9 cellular contexts compared by ENCODE assay signal in genomic region chr5:151079838-151080619, GRCh38. TPM values are rescaled to one million over a fixed set of nuclear protein-coding genes. Genes with fewer than 3 reads are reported as not detected.
A peak's percentile ranks its signal among the peaks of the same experiment; 100 is the strongest.
DNase-seq lines count a peak whose midpoint lies in the region; ATAC-seq, FAIRE-seq and TF ChIP-seq lines count a peak whose summit lies in the region.
"Had no signal": no experiment of that assay in that cellular context is flagged by ENCODE, and none has a peak within 500 bp of the region (broad histone marks: within the 10 kb centered on the region; RNA-seq: fewer than 3 reads in every experiment).

No MANE protein-coding gene starts in this region.

- H2AFZ ChIP-seq in HepG2 (ENCODE audit: low read length) = no peak overlapping the region

- H3K36me3 ChIP-seq in MG63 (peaks cover 18% of the 10 kb centered on the region), HepG2 (replicated peaks in 1 of 2; ENCODE audit: control insufficient read depth in 1 of 2, insufficient read depth in 2 of 2, low read length in 2 of 2) (peaks cover 1 to 12% of the 10 kb centered on the region in 2 experiments; a peak in 3 of 5 replicates)

- H3K4me2 ChIP-seq in HepG2 (ENCODE audit: low read depth, low read length) = peak overlapping the region; percentile 96

- peak; percentile 26 for FAIRE-seq in HepG2 (lab: Jason Lieb, UNC)
- FAIRE-seq: endometrium had no signal

- H3K9ac ChIP-seq in HepG2 (ENCODE audit: insufficient read depth, low read depth, low read length) = peak overlapping the region; percentile 96

- POLR2A ChIA-PET in HepG2 (lab: Yijun Ruan, JAX) = interaction anchor here (1.0 to 3.2 kb wide), 5 partner anchors 10 to 691 kb away, joined by 3 to 10 read pairs (median 3); partner anchors contain the start of gene GM2A

- 7% methylated on average over 20 of the region's 22 CpGs for WGBS in HepG2 (ENCODE audit: low lambda C conversion rate)

- H3K9me3 ChIP-seq in MG63 (no peaks in the 10 kb centered on the region), HepG2 (ENCODE audit: low read length) (no peaks in the 10 kb centered on the region)

- CTCF ChIA-PET in HepG2 (lab: Yijun Ruan, JAX; ENCODE audit: low intra/inter-chr PET ratio, low total read pairs) = no interaction called here

- no peak for TF ChIP-seq POLR2A in HepG2 (IDR thresholded peaks at IDR 0.05; ENCODE audit: insufficient read depth in 1 of 2, low read depth in 2 of 2, low read length in 2 of 2)

- no peaks in the 10 kb centered on the region for H3K27me3 ChIP-seq in MG63
- no peaks in the 10 kb centered on the region; a peak in 1 of 5 replicates for H3K27me3 ChIP-seq in HepG2 (ENCODE audit: control insufficient read depth in 1 of 2, insufficient read depth in 2 of 2, low read length in 2 of 2)

- no peak for TF ChIP-seq EP300 in HepG2 (IDR thresholded peaks at IDR 0.05; ENCODE audit: low read depth in 2 of 2, low read length in 2 of 2)
- no peak for TF ChIP-seq EP300 in HepG2 (CRISPR knock-in tag; IDR thresholded peaks at IDR 0.05; ENCODE audit: borderline replicate concordance)

- H3K79me2 ChIP-seq in HepG2 (ENCODE audit: insufficient read depth, low read length) = peaks cover 60% of the 10 kb centered on the region

- ATAC-seq in HepG2 (no peak), GM21825 (IDR thresholded peaks at IDR 0.05; ENCODE audit: unreplicated experiment) (no peak)

- peaks cover 76% of the 10 kb centered on the region for H3K4me1 ChIP-seq in HepG2 (ENCODE audit: insufficient read depth, low read length)

- TF ChIP-seq CTCF in HepG2 (CRISPR knock-in tag; IDR thresholded peaks at IDR 0.05) = no peak

- intact Hi-C loops in HepG2 (cut with micrococcal nuclease; ENCODE audit: unreplicated experiment) = loop anchor here (1.0 kb wide), 1 partner anchor 35 kb away; no protein-coding TSS in a partner anchor

- no peak for TF ChIP-seq RAD21 in HepG2 (CRISPR knock-in tag; IDR thresholded peaks at IDR 0.05)

- H3K27ac ChIP-seq in HepG2 (ENCODE audit: extremely low read length, insufficient read depth, low read length) = peak overlapping the region; percentile 94

- TSS peak; percentile 56 for BruUV-seq in HepG2 (replicated peaks; lab: Mats Ljungman, UMichigan)

- H3K4me3 ChIP-seq in MG63 = peak overlapping the region; percentile 84
- H3K4me3 ChIP-seq in HepG2 (replicated peaks in 1 of 3; ENCODE audit: insufficient read depth in 1 of 3, low read depth in 2 of 3, low read length in 3 of 3) = peak overlapping the region; percentile 89 to 96 (median 92)

- peaks cover 20% of the 10 kb centered on the region for H4K20me1 ChIP-seq in HepG2 (ENCODE audit: insufficient read depth, low read length)

- in situ Hi-C loops in HepG2 (cut with HindIII; ENCODE audit: extremely low pct_ligation_motif_present, low pct_unique_long_range_greater_than_20kb) = no loop called here

- DNase-seq in DMS53 (lab: John Stamatoyannopoulos, UW) = peak; percentile 44
- no peak for DNase-seq in DMS53 treated with DMSO at 0.1 percent for 48 hours (lab: John Stamatoyannopoulos, UW; ENCODE audit: unreplicated experiment)
- DNase-seq in MG63 = peak; percentile 53
- peak; percentile 62 for DNase-seq in astrocyte of the hippocampus (ENCODE audit: low read depth, low spot score)
- no peak for DNase-seq in HepG2 (ENCODE audit: low spot score)
- peak; percentile 53 for DNase-seq in superior temporal gyrus (ENCODE audit: extremely low spot score)
- no peak for DNase-seq in NCI-H524 treated with DMSO at 0.1 percent for 48 hours (lab: John Stamatoyannopoulos, UW)

TF ChIP-seq in HepG2, 621 proteins besides CTCF, POLR2A, EP300 and RAD21 (continues in another document):
- 0 out of 2 replicates have a peak, but pooled peaks have one; percentile 8 for TF ChIP-seq KDM5A (IDR thresholded peaks at IDR 0.05; ENCODE audit: borderline replicate concordance, low read length)
- no peak for TF ChIP-seq HNRNPLL (IDR thresholded peaks at IDR 0.05; ENCODE audit: low read depth, low read length, poor library complexity, severe bottlenecking)
- peak in 1 of 2 experiments; percentile 64; a peak in 2 of 4 replicates for TF ChIP-seq REST (IDR thresholded peaks at IDR 0.05; ENCODE audit: borderline replicate concordance in 1 of 2, low read depth in 1 of 2, low read length in 2 of 2)
- TF ChIP-seq ZSCAN12 (CRISPR knock-in tag; IDR thresholded peaks at IDR 0.05) = no peak
- no peak for TF ChIP-seq DNMT3B (CRISPR knock-in tag; conservative IDR thresholded peaks at IDR 0.05)
- no peak for TF ChIP-seq IKZF4 (CRISPR knock-in tag; IDR thresholded peaks at IDR 0.05; ENCODE audit: borderline replicate concordance, low read depth, not compliant biosample characterization)

RNA-seq across cellular contexts. Expression of gene TNIP1, which starts 0.8 kb away (rescaled TPM):
- 74.2 and 76.6 TPM in 2 replicates for total RNA-seq in MG63 (2014; rRNA removed; shearing (Covaris generic); ENCODE audit: low replicate concordance)
- total RNA-seq in HepG2 (2016; rRNA removed; fragmentation: Illumina TruSeq; extraction: Trizol) = 26.2 and 29.8 TPM in 2 replicates
- 11.3 and 13.0 TPM in 2 replicates for total RNA-seq in HepG2 (2016; cell fraction: cytosol; rRNA removed; fragmentation: Illumina TruSeq; extraction: Trizol; ENCODE audit: low read depth)
- 22.8 and 24.5 TPM in 2 replicates for total RNA-seq in HepG2 (2016; cell fraction: insoluble cytoplasmic fraction; rRNA removed; fragmentation: Illumina TruSeq; extraction: Trizol)
- 28.9 and 33.7 TPM in 2 replicates for total RNA-seq in HepG2 (2016; cell fraction: membrane; rRNA removed; fragmentation: Illumina TruSeq; extraction: Trizol)
- total RNA-seq in HepG2 (2016; cell fraction: nucleus; rRNA removed; fragmentation: Illumina TruSeq; extraction: Trizol) = 16.2 and 22.2 TPM in 2 replicates
- polyA plus RNA-seq in HepG2 (2011; rRNA removed) = 45.9 and 48.7 TPM in 2 replicates
- polyA plus RNA-seq in HepG2 (2011; cell fraction: cytosol; rRNA removed) = 40.8 and 45.3 TPM in 2 replicates
- polyA plus RNA-seq in HepG2 (2011; cell fraction: nucleus; rRNA removed) = 57.3 and 59.8 TPM in 2 replicates
- 52.5 and 57.8 TPM in 2 replicates for polyA plus RNA-seq in HepG2 (2012)
- 16.8 and 17.8 TPM in 2 replicates for polyA plus RNA-seq in HepG2 (2016; cell fraction: cytosol; fragmentation: Illumina TruSeq; extraction: Trizol; ENCODE audit: low read depth)
- 26.4 and 35.7 TPM in 2 replicates for polyA plus RNA-seq in HepG2 (2016; cell fraction: insoluble cytoplasmic fraction; fragmentation: Illumina TruSeq; extraction: Trizol; ENCODE audit: low read depth)
- polyA plus RNA-seq in HepG2 (2016; cell fraction: membrane; fragmentation: Illumina TruSeq; extraction: Trizol; ENCODE audit: low read depth) = 31.5 and 33.1 TPM in 2 replicates
- polyA plus RNA-seq in HepG2 (2016; cell fraction: nucleus; fragmentation: Illumina TruSeq; extraction: Trizol; ENCODE audit: insufficient read depth, low read depth) = 29.8 and 34.0 TPM in 2 replicates
- polyA minus RNA-seq in HepG2 (2011; rRNA and poly(A)+ RNA removed; ENCODE audit: low replicate concordance) = 45.2 and 73.0 TPM in 2 replicates
- 45.8 and 51.1 TPM in 2 replicates for polyA minus RNA-seq in HepG2 (2011; cell fraction: cytosol; rRNA and poly(A)+ RNA removed)
- 50.0 and 60.3 TPM in 2 replicates for polyA minus RNA-seq in HepG2 (2011; cell fraction: nucleus; rRNA and poly(A)+ RNA removed)

RNA-seq across cellular contexts. Expression of gene GPX3, which starts 59.6 kb away (rescaled TPM):
- total RNA-seq in MG63 (2014; rRNA removed; shearing (Covaris generic); ENCODE audit: low replicate concordance) = 2.3 and 5.6 TPM in 2 replicates
- total RNA-seq in HepG2 (2016; rRNA removed; fragmentation: Illumina TruSeq; extraction: Trizol) = 31.9 and 33.8 TPM in 2 replicates
- total RNA-seq in HepG2 (2016; cell fraction: cytosol; rRNA removed; fragmentation: Illumina TruSeq; extraction: Trizol; ENCODE audit: low read depth) = 15.0 and 22.4 TPM in 2 replicates
- total RNA-seq in HepG2 (2016; cell fraction: insoluble cytoplasmic fraction; rRNA removed; fragmentation: Illumina TruSeq; extraction: Trizol) = 27.5 and 35.1 TPM in 2 replicates
- total RNA-seq in HepG2 (2016; cell fraction: membrane; rRNA removed; fragmentation: Illumina TruSeq; extraction: Trizol) = 43.3 and 53.5 TPM in 2 replicates
- total RNA-seq in HepG2 (2016; cell fraction: nucleus; rRNA removed; fragmentation: Illumina TruSeq; extraction: Trizol) = 37.4 and 44.4 TPM in 2 replicates
- 1,506 and 1,892 TPM in 2 replicates for polyA plus RNA-seq in HepG2 (2011; rRNA removed)
- polyA plus RNA-seq in HepG2 (2011; cell fraction: cytosol; rRNA removed) = 1,827 and 1,911 TPM in 2 replicates
- polyA plus RNA-seq in HepG2 (2011; cell fraction: nucleus; rRNA removed) = 579 and 581 TPM in 2 replicates
- polyA plus RNA-seq in HepG2 (2012) = 440 and 606 TPM in 2 replicates
- polyA plus RNA-seq in HepG2 (2016; cell fraction: cytosol; fragmentation: Illumina TruSeq; extraction: Trizol; ENCODE audit: low read depth) = 58.7 and 88.7 TPM in 2 replicates
- 65.0 and 89.5 TPM in 2 replicates for polyA plus RNA-seq in HepG2 (2016; cell fraction: insoluble cytoplasmic fraction; fragmentation: Illumina TruSeq; extraction: Trizol; ENCODE audit: low read depth)
- 111 and 130 TPM in 2 replicates for polyA plus RNA-seq in HepG2 (2016; cell fraction: membrane; fragmentation: Illumina TruSeq; extraction: Trizol; ENCODE audit: low read depth)
- 94.5 and 99.0 TPM in 2 replicates for polyA plus RNA-seq in HepG2 (2016; cell fraction: nucleus; fragmentation: Illumina TruSeq; extraction: Trizol; ENCODE audit: insufficient read depth, low read depth)
- polyA minus RNA-seq in HepG2 (2011; rRNA and poly(A)+ RNA removed; ENCODE audit: low replicate concordance) = 1.3 and 2,208 TPM in 2 replicates
- polyA minus RNA-seq in HepG2 (2011; cell fraction: cytosol; rRNA and poly(A)+ RNA removed) = 329 and 350 TPM in 2 replicates
- 159 and 243 TPM in 2 replicates for polyA minus RNA-seq in HepG2 (2011; cell fraction: nucleus; rRNA and poly(A)+ RNA removed)

Comparison
In these comparisons a context has a peak if more than half of its experiments do, and no peak if none do; other contexts are left out.
1. DNase-seq: peak in DMS53 (single experiment), MG63 (single experiment), astrocyte of the hippocampus (single experiment) and superior temporal gyrus (single experiment); none in DMS53 treated with DMSO at 0.1 percent for 48 hours (single experiment), HepG2 (single experiment) and NCI-H524 treated with DMSO at 0.1 percent for 48 hours (single experiment).